ENCODE assay signal across 13 cellular contexts in genomic region chr14:60642790-60643397, GRCh38. TPM values are rescaled to one million over a fixed set of nuclear protein-coding genes. Genes with fewer than 3 reads are reported as not detected.
DNase-seq lines count a peak whose midpoint lies in the region; ATAC-seq and TF ChIP-seq lines count a peak whose summit lies in the region.
"Had no signal": no experiment of that assay in that cellular context is flagged by ENCODE, and none has a peak within 500 bp of the region (broad histone marks: within the 10 kb centered on the region; RNA-seq: fewer than 3 reads in every experiment).

No MANE protein-coding gene starts in this region.

- POLR2A ChIA-PET in MCF 10A (lab: Yijun Ruan, JAX) (no interaction called here), WTC11 (lab: Charles Lee) (interaction anchor here (0.7 to 2.0 kb wide), 2 partner anchors 11 to 217 kb away, joined by 3 to 5 read pairs; no protein-coding TSS in a partner anchor)

- H2AK5ac ChIP-seq in mesendoderm (ENCODE audit: low read length): no peak overlapping the region

- H3K4me3 Mint-ChIP-seq in MCF 10A (ENCODE audit: unreplicated experiment) (no peak overlapping the region), WTC11 (peak overlapping the region; percentile 59)
- H3K4me3 Mint-ChIP-seq: T-helper 1 cell treated with Interleukin-12 subunit alpha and Interleukin-12 subunit beta and Interleukin-4 antibody, amounts not matched to agents 30 μg/mL and 1 μg/mL, for 36 hours had no signal

- H3K79me2 ChIP-seq in mammary epithelial cell (ENCODE audit: insufficient read depth, low read length): no peaks in the 10 kb centered on the region
- H3K79me2 ChIP-seq in mesendoderm (ENCODE audit: control insufficient read depth, insufficient read depth, low read length): no peaks in the 10 kb centered on the region

- H3K9ac ChIP-seq in mammary epithelial cell (ENCODE audit: insufficient read depth, low read length): no peak overlapping the region
- no peak overlapping the region for H3K9ac ChIP-seq in mesendoderm (ENCODE audit: low read length)
- peak overlapping the region in 2 of 5 donors; percentile 41 to 43 for H3K9ac ChIP-seq in subcutaneous abdominal adipose tissue (ENCODE audit: low read length in 5 of 5)

- CTCF ChIA-PET in mammary epithelial cell (lab: Charles Lee; ENCODE audit: low non-redundant PET): no interaction called here
- CTCF ChIA-PET in MCF 10A (lab: Yijun Ruan, JAX): interaction anchor here (0.6 kb wide), 1 partner anchor 383 kb away, joined by 4 read pairs; no protein-coding TSS in a partner anchor
- CTCF ChIA-PET in WTC11 (lab: Charles Lee): interaction anchor here (0.8 to 3.9 kb wide), 5 partner anchors 11 to 638 kb away, joined by 3 to 20 read pairs (median 5); no protein-coding TSS in a partner anchor

- dilution Hi-C loops in mammary epithelial cell (cut with HindIII; ENCODE audit: low sequenced_read_pairs): loop anchor here (5.0 to 25.0 kb wide), 2 partner anchors 76 to 344 kb away; partner anchors contain the start of genes SLC38A6 and TRMT5

- H4K20me1 ChIP-seq in mammary epithelial cell (ENCODE audit: insufficient read depth, low read length): no peaks in the 10 kb centered on the region

- H3K9me3 ChIP-seq in mammary epithelial cell (replicated peaks; ENCODE audit: insufficient read depth, low read length) (peaks cover 6% of the 10 kb centered on the region), subcutaneous abdominal adipose tissue (ENCODE audit: control insufficient read depth in 5 of 5, low read length in 5 of 5) (peaks cover 0 to 2% (median 0%) of the 10 kb centered on the region in 5 donors)
- H3K9me3 ChIP-seq: right atrium auricular region had no signal

- no peaks in the 10 kb centered on the region for H3K79me1 ChIP-seq in mesendoderm (ENCODE audit: low read length)

- in situ Hi-C loops in mammary epithelial cell (cut with MboI; ENCODE audit: low sequenced_read_pairs in 2 of 2): no loop called here

- H3K4me1 Mint-ChIP-seq in MCF 10A (ENCODE audit: insufficient read depth, unreplicated experiment) (no peaks in the 10 kb centered on the region), WTC11 (peaks cover 89% of the 10 kb centered on the region)

- no peak overlapping the region for H2BK15ac ChIP-seq in mesendoderm (replicated peaks; ENCODE audit: low read depth)

- H3K23ac ChIP-seq in mesendoderm (ENCODE audit: low read length): no peak overlapping the region

- intact Hi-C loops in mammary epithelial cell (cut with micrococcal nuclease): no loop called here
- intact Hi-C loops in MCF 10A (cut with micrococcal nuclease): no loop called here

- WGBS in mammary epithelial cell (ENCODE audit: low coverage, missing lambda C conversion rate): 20% methylated on average over 24 of the region's 34 CpGs
- no CpG with 5 or more reads among the region's 34 CpGs for WGBS in mesendoderm (ENCODE audit: extremely low coverage, insufficient coverage, low lambda C conversion rate)

- H3K36me3 ChIP-seq in mammary epithelial cell (ENCODE audit: insufficient read depth, low read length): no peaks in the 10 kb centered on the region
- H3K36me3 ChIP-seq in mesendoderm (ENCODE audit: control insufficient read depth, insufficient read depth, low read length): no peaks in the 10 kb centered on the region
- no peaks in the 10 kb centered on the region for H3K36me3 ChIP-seq in subcutaneous abdominal adipose tissue (ENCODE audit: control insufficient read depth in 5 of 5, insufficient read depth in 5 of 5, low read length in 5 of 5)
- H3K36me3 ChIP-seq: right atrium auricular region had no signal

- no peak overlapping the region for H4K8ac ChIP-seq in mesendoderm (ENCODE audit: low read depth, low read length)

- peak overlapping the region; percentile 58 for H3K4me2 ChIP-seq in mammary epithelial cell (ENCODE audit: insufficient read depth, low read depth, low read length)
- H3K4me2 ChIP-seq in mesendoderm (ENCODE audit: low read length): peak overlapping the region; percentile 5

- ATAC-seq in WTC11 (no peak), HG03280 (IDR thresholded peaks at IDR 0.05; ENCODE audit: unreplicated experiment) (no peak)

- H3K18ac ChIP-seq in mesendoderm (ENCODE audit: low read length): no peak overlapping the region

- H3K9me3 Mint-ChIP-seq in MCF 10A (ENCODE audit: unreplicated experiment) (no peaks in the 10 kb centered on the region), WTC11 (no peaks in the 10 kb centered on the region)
- H3K9me3 Mint-ChIP-seq: HFFc6; T-helper 1 cell treated with Interleukin-12 subunit alpha and Interleukin-12 subunit beta and Interleukin-4 antibody, amounts not matched to agents 30 μg/mL and 1 μg/mL, for 36 hours had no signal

- H3K4me1 ChIP-seq in mammary epithelial cell (ENCODE audit: insufficient read depth, low read length) (peaks cover 10% of the 10 kb centered on the region), mesendoderm (ENCODE audit: control insufficient read depth, low read depth, low read length) (peaks cover 4% of the 10 kb centered on the region), subcutaneous abdominal adipose tissue (ENCODE audit: control insufficient read depth in 5 of 5, insufficient read depth in 5 of 5, low read length in 5 of 5) (peaks cover 4 to 72% (median 55%) of the 10 kb centered on the region in 5 donors)

- no peak overlapping the region for H2BK5ac ChIP-seq in mesendoderm (ENCODE audit: low read length)

- peak overlapping the region; percentile 2 for H3K56ac ChIP-seq in mesendoderm (ENCODE audit: low read length)

- no peaks in the 10 kb centered on the region for H3K36me3 Mint-ChIP-seq in MCF 10A (ENCODE audit: insufficient read depth, unreplicated experiment)
- H3K36me3 Mint-ChIP-seq in WTC11: no peaks in the 10 kb centered on the region

- no peak overlapping the region for H3K27ac ChIP-seq in mammary epithelial cell (ENCODE audit: insufficient read depth, low read depth, low read length)
- no peak overlapping the region for H3K27ac ChIP-seq in mesendoderm (ENCODE audit: low read depth, low read length)
- peak overlapping the region; percentile 88 for H3K27ac ChIP-seq in subcutaneous abdominal adipose tissue (ENCODE audit: low read depth, low read length)
- H3K27ac ChIP-seq: right atrium auricular region had no signal

- no peak for DNase-seq in mammary epithelial cell
- DNase-seq in MCF 10A (ENCODE audit: unreplicated experiment): no peak
- DNase-seq in WTC11 (ENCODE audit: low spot score): no peak
- no peak for DNase-seq in mesendoderm
- no peak for DNase-seq in activated naive CD4-positive, alpha-beta T cell treated with Interleukin-2 at 50 U/mL for 16 hours
- DNase-seq in DMS114 treated with DMSO at 0.1 percent for 48 hours (lab: John Stamatoyannopoulos, UW; ENCODE audit: unreplicated experiment): no peak
- DNase-seq: effector CD8-positive, alpha-beta T cell; HFFc6; NCI-H2171 treated with DMSO at 0.1 percent for 48 hours had no signal

- H3K27me3 Mint-ChIP-seq in MCF 10A (ENCODE audit: insufficient read depth, unreplicated experiment) (no peaks in the 10 kb centered on the region), WTC11 (ENCODE audit: low read depth) (peaks cover 100% of the 10 kb centered on the region)

- no peak overlapping the region for H2BK120ac ChIP-seq in mesendoderm (ENCODE audit: low read depth, low read length)

- H3K4me3 ChIP-seq in mammary epithelial cell (replicated peaks in 1 of 3; ENCODE audit: insufficient read depth in 1 of 3, low read depth in 2 of 3, low read length in 3 of 3) (no peak overlapping the region), mesendoderm (ENCODE audit: low read length) (no peak overlapping the region), subcutaneous abdominal adipose tissue (ENCODE audit: low read depth in 1 of 5, low read length in 5 of 5) (peak overlapping the region in 3 of 5 donors; percentile 31 to 34 (median 34))
- H3K4me3 ChIP-seq: right atrium auricular region had no signal

- H2AFZ ChIP-seq in mammary epithelial cell (ENCODE audit: low read depth, low read length): peak overlapping the region; percentile 58

- H3K27ac Mint-ChIP-seq in MCF 10A (ENCODE audit: low read depth, unreplicated experiment) (no peak overlapping the region), WTC11 (no peak overlapping the region)

- BruUV-seq in mammary epithelial cell (replicated peaks; lab: Mats Ljungman, UMichigan) (no TSS peak), MCF 10A (replicated peaks; lab: Mats Ljungman, UMichigan) (no TSS peak)

- H3K27me3 ChIP-seq in mammary epithelial cell (ENCODE audit: insufficient read depth, low read length) (peaks cover 30% of the 10 kb centered on the region), mesendoderm (ENCODE audit: insufficient read depth, low read length, poor library complexity) (peaks cover 50% of the 10 kb centered on the region), subcutaneous abdominal adipose tissue (ENCODE audit: control insufficient read depth in 5 of 5, insufficient read depth in 4 of 5, low read length in 5 of 5) (peaks cover 7 to 71% (median 53%) of the 10 kb centered on the region in 5 donors)

- no peak overlapping the region for H3K4ac ChIP-seq in mesendoderm (ENCODE audit: low read depth, low read length)

- TF ChIP-seq CTCF in mammary epithelial cell (conservative IDR thresholded peaks at IDR 0.05 in 1 of 2, IDR thresholded peaks at IDR 0.05 in 1 of 2; ENCODE audit: extremely low read depth in 1 of 2, insufficient read depth in 1 of 2, low read depth in 1 of 2, low read length in 2 of 2): no peak
- TF ChIP-seq CTCF in MCF 10A (IDR thresholded peaks at IDR 0.05; ENCODE audit: unreplicated experiment): no peak
- no peak for TF ChIP-seq CTCF in WTC11 (IDR thresholded peaks at IDR 0.05)

- no peak overlapping the region for H4K5ac ChIP-seq in mesendoderm (ENCODE audit: low read length)

TF ChIP-seq in WTC11, 78 proteins besides CTCF, POLR2A, EP300 and RAD21 (continues in another document):
- TF ChIP-seq FOXJ3 (CRISPR knock-in tag; IDR thresholded peaks at IDR 0.05; ENCODE audit: borderline replicate concordance) (no peak), SMAD3 (CRISPR knock-in tag; IDR thresholded peaks at IDR 0.05; ENCODE audit: borderline replicate concordance) (no peak), ZNF416 (CRISPR knock-in tag; IDR thresholded peaks at IDR 0.05) (no peak), ERG (CRISPR knock-in tag; IDR thresholded peaks at IDR 0.05) (no peak), ZNF317 (CRISPR knock-in tag; IDR thresholded peaks at IDR 0.05; ENCODE audit: borderline replicate concordance, low read depth) (no peak)

RNA-seq across cellular contexts. Expression of gene SIX1, which starts 6.4 kb away (rescaled TPM):
- 1 to 10 TPM in 1 of 2 donors, under 1 TPM in 1; 0.17 to 2.1 TPM for total RNA-seq in mammary epithelial cell
- 0.36 TPM for polyA plus RNA-seq in mammary epithelial cell
- polyA minus RNA-seq in mammary epithelial cell: not detected
- total RNA-seq in MCF 10A (2022): 0.29 and 0.33 TPM in 2 replicates
- 0.21 to 0.59 TPM (median 0.30 TPM) in 3 replicates for total RNA-seq in WTC11 (2021)
- polyA plus RNA-seq in mesendoderm (2013, experiment 1 of 2): 0.21 TPM
- 0.17 TPM for polyA plus RNA-seq in mesendoderm (2013, experiment 2 of 2)
- total RNA-seq: right atrium auricular region had no signal

Comparison
In these comparisons a context has a peak if more than half of its experiments do, and no peak if none do; other contexts are left out.
1. H3K4me3 ChIP-seq: peak in subcutaneous abdominal adipose tissue (3 of 5); none in mammary epithelial cell (0 of 3) and mesendoderm (single experiment).